In the genomic region with DNA sequence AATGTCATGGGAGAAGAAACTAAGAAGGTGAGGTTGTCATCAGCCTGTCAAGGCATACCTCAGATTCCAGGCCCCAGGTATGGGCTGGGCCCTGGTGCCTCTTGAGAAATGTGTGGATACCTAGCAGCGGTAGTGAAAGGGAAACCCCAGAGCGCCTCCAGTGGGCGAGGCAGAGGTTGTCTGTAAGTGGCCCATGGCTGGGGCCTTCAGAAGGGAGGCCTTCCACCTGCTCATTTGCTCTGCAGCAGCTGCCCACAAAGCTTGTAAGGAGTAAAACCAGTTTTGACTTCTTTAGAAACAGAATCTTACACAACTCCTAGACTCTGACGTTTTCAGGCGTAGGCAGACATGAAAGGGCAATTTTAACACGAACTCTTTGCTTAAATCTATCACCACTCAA, we compare ENCODE assay signal across 10 cellular contexts.
A peak's percentile ranks its signal among the peaks of the same experiment; 100 is the strongest.
DNase-seq lines count a peak whose midpoint lies in the region; ATAC-seq and TF ChIP-seq lines count a peak whose summit lies in the region.
"Had no signal": no experiment of that assay in that cellular context is flagged by ENCODE, and none has a peak within 500 bp of the region (broad histone marks: within the 10 kb centered on the region; RNA-seq: fewer than 3 reads in every experiment).

No MANE protein-coding gene starts in this region.

- ATAC-seq in activated CD8-positive, alpha-beta T cell treated with anti-CD3 and anti-CD28 coated beads for 36 hours: no peak
- no peak for ATAC-seq in activated CD8-positive, alpha-beta T cell treated with anti-CD3 and anti-CD28 coated beads, Interleukin-2, amount 10 ng/mL, durations not matched to agents 7 days and 5 days
- peak; percentile 79 for ATAC-seq in HG03460 (IDR thresholded peaks at IDR 0.05; ENCODE audit: unreplicated experiment)
- ATAC-seq in stimulated activated naive CD8-positive, alpha-beta T cell treated with anti-CD3 and anti-CD28 coated beads, Interleukin-15, amount 100 ng/mL, for 72 hours: no peak

- intact Hi-C loops in activated CD8-positive, alpha-beta T cell treated with anti-CD3 and anti-CD28 coated beads for 36 hours (cut with micrococcal nuclease): no loop called here

- no peak overlapping the region for H3K4me3 Mint-ChIP-seq in activated CD8-positive, alpha-beta T cell treated with anti-CD3 and anti-CD28 coated beads for 36 hours
- H3K4me3 Mint-ChIP-seq in activated CD8-positive, alpha-beta T cell treated with anti-CD3 and anti-CD28 coated beads, Interleukin-2, amount 10 ng/mL, durations not matched to agents 7 days and 5 days: no peak overlapping the region
- H3K4me3 Mint-ChIP-seq in type B pancreatic cell: peak overlapping the region; percentile 10
- no peak overlapping the region for H3K4me3 Mint-ChIP-seq in stimulated activated naive CD8-positive, alpha-beta T cell treated with anti-CD3 and anti-CD28 coated beads, Interleukin-15, amount 100 ng/mL, for 72 hours
- H3K4me3 Mint-ChIP-seq: B cell had no signal

- no peaks in the 10 kb centered on the region for H3K4me1 Mint-ChIP-seq in activated CD8-positive, alpha-beta T cell treated with anti-CD3 and anti-CD28 coated beads for 36 hours (ENCODE audit: low read depth)
- H3K4me1 Mint-ChIP-seq in activated CD8-positive, alpha-beta T cell treated with anti-CD3 and anti-CD28 coated beads, Interleukin-2, amount 10 ng/mL, durations not matched to agents 7 days and 5 days (ENCODE audit: low read depth): no peaks in the 10 kb centered on the region
- peaks cover 10% of the 10 kb centered on the region for H3K4me1 Mint-ChIP-seq in type B pancreatic cell (ENCODE audit: unreplicated experiment)
- H3K4me1 Mint-ChIP-seq in stimulated activated naive CD8-positive, alpha-beta T cell treated with anti-CD3 and anti-CD28 coated beads, Interleukin-15, amount 100 ng/mL, for 72 hours: no peaks in the 10 kb centered on the region
- H3K4me1 Mint-ChIP-seq: B cell had no signal

- CTCF ChIA-PET in activated CD8-positive, alpha-beta T cell treated with anti-CD3 and anti-CD28 coated beads for 36 hours (lab: Charles Lee): interaction anchor here (0.6 kb wide), 1 partner anchor 1235 kb away, joined by 3 read pairs; no protein-coding TSS in a partner anchor
- CTCF ChIA-PET in activated CD8-positive, alpha-beta T cell treated with anti-CD3 and anti-CD28 coated beads, Interleukin-2, amount 10 ng/mL, durations not matched to agents 7 days and 5 days (lab: Charles Lee): no interaction called here

- no peaks in the 10 kb centered on the region for H3K9me3 Mint-ChIP-seq in activated CD8-positive, alpha-beta T cell treated with anti-CD3 and anti-CD28 coated beads for 36 hours
- no peaks in the 10 kb centered on the region for H3K9me3 Mint-ChIP-seq in activated CD8-positive, alpha-beta T cell treated with anti-CD3 and anti-CD28 coated beads, Interleukin-2, amount 10 ng/mL, durations not matched to agents 7 days and 5 days (ENCODE audit: insufficient read depth)
- no peaks in the 10 kb centered on the region for H3K9me3 Mint-ChIP-seq in type B pancreatic cell
- H3K9me3 Mint-ChIP-seq in stimulated activated naive CD8-positive, alpha-beta T cell treated with anti-CD3 and anti-CD28 coated beads, Interleukin-15, amount 100 ng/mL, for 72 hours: no peaks in the 10 kb centered on the region

- no peak overlapping the region for H3K4me3 ChIP-seq in choroid plexus epithelial cell (ENCODE audit: low read depth, low read length)

- POLR2A ChIA-PET in activated CD8-positive, alpha-beta T cell treated with anti-CD3 and anti-CD28 coated beads for 36 hours (lab: Charles Lee): no interaction called here
- POLR2A ChIA-PET in activated CD8-positive, alpha-beta T cell treated with anti-CD3 and anti-CD28 coated beads, Interleukin-2, amount 10 ng/mL, durations not matched to agents 7 days and 5 days (lab: Charles Lee): no interaction called here

- no peaks in the 10 kb centered on the region for H3K27me3 Mint-ChIP-seq in activated CD8-positive, alpha-beta T cell treated with anti-CD3 and anti-CD28 coated beads for 36 hours
- no peaks in the 10 kb centered on the region for H3K27me3 Mint-ChIP-seq in activated CD8-positive, alpha-beta T cell treated with anti-CD3 and anti-CD28 coated beads, Interleukin-2, amount 10 ng/mL, durations not matched to agents 7 days and 5 days (ENCODE audit: low read depth)
- H3K27me3 Mint-ChIP-seq in type B pancreatic cell: no peaks in the 10 kb centered on the region
- H3K27me3 Mint-ChIP-seq in stimulated activated naive CD8-positive, alpha-beta T cell treated with anti-CD3 and anti-CD28 coated beads, Interleukin-15, amount 100 ng/mL, for 72 hours: no peaks in the 10 kb centered on the region
- H3K27me3 Mint-ChIP-seq: B cell had no signal

- no peak overlapping the region for H3K27ac Mint-ChIP-seq in activated CD8-positive, alpha-beta T cell treated with anti-CD3 and anti-CD28 coated beads for 36 hours
- no peak overlapping the region for H3K27ac Mint-ChIP-seq in activated CD8-positive, alpha-beta T cell treated with anti-CD3 and anti-CD28 coated beads, Interleukin-2, amount 10 ng/mL, durations not matched to agents 7 days and 5 days
- peak overlapping the region; percentile 95 for H3K27ac Mint-ChIP-seq in type B pancreatic cell
- H3K27ac Mint-ChIP-seq in stimulated activated naive CD8-positive, alpha-beta T cell treated with anti-CD3 and anti-CD28 coated beads, Interleukin-15, amount 100 ng/mL, for 72 hours: peak overlapping the region in 1 of 2 donors; percentile 8
- H3K27ac Mint-ChIP-seq: B cell had no signal

- no peaks in the 10 kb centered on the region for H3K36me3 Mint-ChIP-seq in activated CD8-positive, alpha-beta T cell treated with anti-CD3 and anti-CD28 coated beads for 36 hours (ENCODE audit: low read depth)
- no peaks in the 10 kb centered on the region for H3K36me3 Mint-ChIP-seq in activated CD8-positive, alpha-beta T cell treated with anti-CD3 and anti-CD28 coated beads, Interleukin-2, amount 10 ng/mL, durations not matched to agents 7 days and 5 days (ENCODE audit: low read depth)
- H3K36me3 Mint-ChIP-seq in type B pancreatic cell: peaks cover 24% of the 10 kb centered on the region

- TF ChIP-seq CTCF in activated CD8-positive, alpha-beta T cell treated with anti-CD3 and anti-CD28 coated beads for 36 hours (IDR thresholded peaks at IDR 0.05): no peak
- peak; percentile 15 for TF ChIP-seq CTCF in choroid plexus epithelial cell (conservative IDR thresholded peaks at IDR 0.05; ENCODE audit: low read depth, low read length)
- TF ChIP-seq CTCF in type B pancreatic cell (conservative IDR thresholded peaks at IDR 0.05): peak; percentile 48

- peak; percentile 2 for DNase-seq in activated CD8-positive, alpha-beta T cell treated with anti-CD3 and anti-CD28 coated beads for 36 hours
- no peak for DNase-seq in activated CD8-positive, alpha-beta T cell treated with anti-CD3 and anti-CD28 coated beads, Interleukin-2, amount 10 ng/mL, durations not matched to agents 7 days and 5 days
- DNase-seq in choroid plexus epithelial cell (ENCODE audit: low read depth) (no peak), type B pancreatic cell (ENCODE audit: extremely low spot score, unreplicated experiment) (peak; percentile 74), SKM-1 (lab: John Stamatoyannopoulos, UW; ENCODE audit: unreplicated experiment) (no peak)
- no peak for DNase-seq in stimulated activated naive CD8-positive, alpha-beta T cell treated with anti-CD3 and anti-CD28 coated beads, Interleukin-15, amount 100 ng/mL, for 72 hours
- no peak for DNase-seq in stimulated activated CD4-positive, alpha-beta T cell treated with anti-CD3 and anti-CD28 coated beads, Interleukin-4, amount 100 ng/mL, for 24 hours
- DNase-seq: activated CD8-positive, alpha-beta memory T cell treated with anti-CD3 and anti-CD28 coated beads, Interleukin-2, amount 50 U/mL, for 4 hours had no signal

Comparison
In these comparisons a context has a peak if more than half of its experiments do, and no peak if none do; other contexts are left out.
1. DNase-seq: peak in activated CD8-positive, alpha-beta T cell treated with anti-CD3 and anti-CD28 coated beads for 36 hours (single experiment) and type B pancreatic cell (single experiment); none in activated CD8-positive, alpha-beta T cell treated with anti-CD3 and anti-CD28 coated beads, Interleukin-2, amount 10 ng/mL, durations not matched to agents 7 days and 5 days (single experiment), choroid plexus epithelial cell (single experiment), stimulated activated naive CD8-positive, alpha-beta T cell treated with anti-CD3 and anti-CD28 coated beads, Interleukin-15, amount 100 ng/mL, for 72 hours (0 of 2), SKM-1 (single experiment) and stimulated activated CD4-positive, alpha-beta T cell treated with anti-CD3 and anti-CD28 coated beads, Interleukin-4, amount 100 ng/mL, for 24 hours (single experiment).